ENCODE assay signal across 2 cellular contexts in the genomic region with DNA sequence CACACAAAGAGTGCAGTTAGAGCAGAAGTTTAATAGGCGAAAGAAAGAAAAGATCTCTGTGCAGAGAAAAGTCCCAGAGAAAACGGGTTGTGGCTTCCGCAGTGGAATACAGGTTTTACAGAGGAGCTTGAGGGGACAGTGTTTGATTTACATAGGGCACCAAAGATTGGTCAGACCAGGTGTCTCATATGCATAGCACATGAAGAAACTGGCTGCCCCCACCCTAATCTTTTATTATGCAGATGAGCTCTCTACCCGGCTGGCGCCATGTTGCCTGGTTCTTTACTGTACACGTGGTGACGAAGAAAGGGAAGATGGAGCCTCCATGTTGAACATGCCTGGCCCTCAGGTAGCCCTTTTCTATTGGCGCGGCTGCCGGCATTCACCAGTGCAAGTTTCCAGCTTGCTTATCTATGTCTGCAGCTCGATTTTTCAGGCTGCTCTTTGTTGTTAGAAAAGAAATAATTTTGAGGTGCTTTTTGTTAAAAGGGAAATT.
TF ChIP-seq lines count a peak whose summit lies in the region.

No MANE protein-coding gene starts in this region.

TF ChIP-seq in GM23338, 12 proteins besides CTCF, POLR2A, EP300 and RAD21:
- no peak for TF ChIP-seq ZNF114 (CRISPR knock-in tag; IDR thresholded peaks at IDR 0.05)

TF ChIP-seq in K562, 482 proteins besides CTCF, POLR2A, EP300 and RAD21 (continues in another document):
- no peak for TF ChIP-seq CSDE1 (IDR thresholded peaks at IDR 0.05)
- no peak for TF ChIP-seq SMAD4 (CRISPR knock-in tag; conservative IDR thresholded peaks at IDR 0.05)
- TF ChIP-seq MED1 (CRISPR knock-in tag; IDR thresholded peaks at IDR 0.05; ENCODE audit: borderline replicate concordance) = no peak
- no peak for TF ChIP-seq ZNF316 (IDR thresholded peaks at IDR 0.05)
- TF ChIP-seq, protein P1, sequence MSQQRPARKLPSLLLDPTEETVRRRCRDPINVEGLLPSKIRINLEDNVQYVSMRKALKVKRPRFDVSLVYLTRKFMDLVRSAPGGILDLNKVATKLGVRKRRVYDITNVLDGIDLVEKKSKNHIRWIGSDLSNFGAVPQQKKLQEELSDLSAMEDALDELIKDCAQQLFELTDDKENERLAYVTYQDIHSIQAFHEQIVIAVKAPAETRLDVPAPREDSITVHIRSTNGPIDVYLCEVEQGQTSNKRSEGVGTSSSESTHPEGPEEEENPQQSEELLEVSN (IDR thresholded peaks at IDR 0.05; ENCODE audit: borderline replicate concordance in 1 of 2, extremely low read depth in 1 of 2, insufficient read depth in 1 of 2, insufficient read length in 1 of 2, low read depth in 1 of 2, low read length in 1 of 2, poor library complexity in 1 of 2, severe bottlenecking in 1 of 2) = peak in 1 of 2 experiments; percentile 49
- TF ChIP-seq, protein P2, sequence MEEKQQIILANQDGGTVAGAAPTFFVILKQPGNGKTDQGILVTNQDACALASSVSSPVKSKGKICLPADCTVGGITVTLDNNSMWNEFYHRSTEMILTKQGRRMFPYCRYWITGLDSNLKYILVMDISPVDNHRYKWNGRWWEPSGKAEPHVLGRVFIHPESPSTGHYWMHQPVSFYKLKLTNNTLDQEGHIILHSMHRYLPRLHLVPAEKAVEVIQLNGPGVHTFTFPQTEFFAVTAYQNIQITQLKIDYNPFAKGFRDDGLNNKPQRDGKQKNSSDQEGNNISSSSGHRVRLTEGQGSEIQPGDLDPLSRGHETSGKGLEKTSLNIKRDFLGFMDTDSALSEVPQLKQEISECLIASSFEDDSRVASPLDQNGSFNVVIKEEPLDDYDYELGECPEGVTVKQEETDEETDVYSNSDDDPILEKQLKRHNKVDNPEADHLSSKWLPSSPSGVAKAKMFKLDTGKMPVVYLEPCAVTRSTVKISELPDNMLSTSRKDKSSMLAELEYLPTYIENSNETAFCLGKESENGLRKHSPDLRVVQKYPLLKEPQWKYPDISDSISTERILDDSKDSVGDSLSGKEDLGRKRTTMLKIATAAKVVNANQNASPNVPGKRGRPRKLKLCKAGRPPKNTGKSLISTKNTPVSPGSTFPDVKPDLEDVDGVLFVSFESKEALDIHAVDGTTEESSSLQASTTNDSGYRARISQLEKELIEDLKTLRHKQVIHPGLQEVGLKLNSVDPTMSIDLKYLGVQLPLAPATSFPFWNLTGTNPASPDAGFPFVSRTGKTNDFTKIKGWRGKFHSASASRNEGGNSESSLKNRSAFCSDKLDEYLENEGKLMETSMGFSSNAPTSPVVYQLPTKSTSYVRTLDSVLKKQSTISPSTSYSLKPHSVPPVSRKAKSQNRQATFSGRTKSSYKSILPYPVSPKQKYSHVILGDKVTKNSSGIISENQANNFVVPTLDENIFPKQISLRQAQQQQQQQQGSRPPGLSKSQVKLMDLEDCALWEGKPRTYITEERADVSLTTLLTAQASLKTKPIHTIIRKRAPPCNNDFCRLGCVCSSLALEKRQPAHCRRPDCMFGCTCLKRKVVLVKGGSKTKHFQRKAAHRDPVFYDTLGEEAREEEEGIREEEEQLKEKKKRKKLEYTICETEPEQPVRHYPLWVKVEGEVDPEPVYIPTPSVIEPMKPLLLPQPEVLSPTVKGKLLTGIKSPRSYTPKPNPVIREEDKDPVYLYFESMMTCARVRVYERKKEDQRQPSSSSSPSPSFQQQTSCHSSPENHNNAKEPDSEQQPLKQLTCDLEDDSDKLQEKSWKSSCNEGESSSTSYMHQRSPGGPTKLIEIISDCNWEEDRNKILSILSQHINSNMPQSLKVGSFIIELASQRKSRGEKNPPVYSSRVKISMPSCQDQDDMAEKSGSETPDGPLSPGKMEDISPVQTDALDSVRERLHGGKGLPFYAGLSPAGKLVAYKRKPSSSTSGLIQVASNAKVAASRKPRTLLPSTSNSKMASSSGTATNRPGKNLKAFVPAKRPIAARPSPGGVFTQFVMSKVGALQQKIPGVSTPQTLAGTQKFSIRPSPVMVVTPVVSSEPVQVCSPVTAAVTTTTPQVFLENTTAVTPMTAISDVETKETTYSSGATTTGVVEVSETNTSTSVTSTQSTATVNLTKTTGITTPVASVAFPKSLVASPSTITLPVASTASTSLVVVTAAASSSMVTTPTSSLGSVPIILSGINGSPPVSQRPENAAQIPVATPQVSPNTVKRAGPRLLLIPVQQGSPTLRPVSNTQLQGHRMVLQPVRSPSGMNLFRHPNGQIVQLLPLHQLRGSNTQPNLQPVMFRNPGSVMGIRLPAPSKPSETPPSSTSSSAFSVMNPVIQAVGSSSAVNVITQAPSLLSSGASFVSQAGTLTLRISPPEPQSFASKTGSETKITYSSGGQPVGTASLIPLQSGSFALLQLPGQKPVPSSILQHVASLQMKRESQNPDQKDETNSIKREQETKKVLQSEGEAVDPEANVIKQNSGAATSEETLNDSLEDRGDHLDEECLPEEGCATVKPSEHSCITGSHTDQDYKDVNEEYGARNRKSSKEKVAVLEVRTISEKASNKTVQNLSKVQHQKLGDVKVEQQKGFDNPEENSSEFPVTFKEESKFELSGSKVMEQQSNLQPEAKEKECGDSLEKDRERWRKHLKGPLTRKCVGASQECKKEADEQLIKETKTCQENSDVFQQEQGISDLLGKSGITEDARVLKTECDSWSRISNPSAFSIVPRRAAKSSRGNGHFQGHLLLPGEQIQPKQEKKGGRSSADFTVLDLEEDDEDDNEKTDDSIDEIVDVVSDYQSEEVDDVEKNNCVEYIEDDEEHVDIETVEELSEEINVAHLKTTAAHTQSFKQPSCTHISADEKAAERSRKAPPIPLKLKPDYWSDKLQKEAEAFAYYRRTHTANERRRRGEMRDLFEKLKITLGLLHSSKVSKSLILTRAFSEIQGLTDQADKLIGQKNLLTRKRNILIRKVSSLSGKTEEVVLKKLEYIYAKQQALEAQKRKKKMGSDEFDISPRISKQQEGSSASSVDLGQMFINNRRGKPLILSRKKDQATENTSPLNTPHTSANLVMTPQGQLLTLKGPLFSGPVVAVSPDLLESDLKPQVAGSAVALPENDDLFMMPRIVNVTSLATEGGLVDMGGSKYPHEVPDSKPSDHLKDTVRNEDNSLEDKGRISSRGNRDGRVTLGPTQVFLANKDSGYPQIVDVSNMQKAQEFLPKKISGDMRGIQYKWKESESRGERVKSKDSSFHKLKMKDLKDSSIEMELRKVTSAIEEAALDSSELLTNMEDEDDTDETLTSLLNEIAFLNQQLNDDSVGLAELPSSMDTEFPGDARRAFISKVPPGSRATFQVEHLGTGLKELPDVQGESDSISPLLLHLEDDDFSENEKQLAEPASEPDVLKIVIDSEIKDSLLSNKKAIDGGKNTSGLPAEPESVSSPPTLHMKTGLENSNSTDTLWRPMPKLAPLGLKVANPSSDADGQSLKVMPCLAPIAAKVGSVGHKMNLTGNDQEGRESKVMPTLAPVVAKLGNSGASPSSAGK (IDR thresholded peaks at IDR 0.05) = peak; percentile 58
- TF ChIP-seq EP400 (IDR thresholded peaks at IDR 0.05) = peak; percentile 56
- no peak for TF ChIP-seq HDAC2 (IDR thresholded peaks at IDR 0.05)
- no peak for TF ChIP-seq JUND (IDR thresholded peaks at IDR 0.05; ENCODE audit: borderline replicate concordance, low read depth, low read length)
- TF ChIP-seq JUND (tag; IDR thresholded peaks at IDR 0.05; ENCODE audit: borderline replicate concordance, low read depth, low read length) = no peak
- TF ChIP-seq MYC (IDR thresholded peaks at IDR 0.05; ENCODE audit: low read depth, low read length) = peak; percentile 41; the same call in 1 of the 2 replicates
- no peak for TF ChIP-seq MYC (CRISPR knock-in tag; IDR thresholded peaks at IDR 0.05; ENCODE audit: borderline replicate concordance, low read depth)
- TF ChIP-seq L3MBTL2 (IDR thresholded peaks at IDR 0.05) = peak; percentile 69; the same call in 1 of the 2 replicates
- no peak for TF ChIP-seq SAFB2 (IDR thresholded peaks at IDR 0.05; ENCODE audit: borderline replicate concordance, low read depth, low read length, severe bottlenecking)
- TF ChIP-seq ARID1B (IDR thresholded peaks at IDR 0.05) = no peak
- TF ChIP-seq, protein P3, sequence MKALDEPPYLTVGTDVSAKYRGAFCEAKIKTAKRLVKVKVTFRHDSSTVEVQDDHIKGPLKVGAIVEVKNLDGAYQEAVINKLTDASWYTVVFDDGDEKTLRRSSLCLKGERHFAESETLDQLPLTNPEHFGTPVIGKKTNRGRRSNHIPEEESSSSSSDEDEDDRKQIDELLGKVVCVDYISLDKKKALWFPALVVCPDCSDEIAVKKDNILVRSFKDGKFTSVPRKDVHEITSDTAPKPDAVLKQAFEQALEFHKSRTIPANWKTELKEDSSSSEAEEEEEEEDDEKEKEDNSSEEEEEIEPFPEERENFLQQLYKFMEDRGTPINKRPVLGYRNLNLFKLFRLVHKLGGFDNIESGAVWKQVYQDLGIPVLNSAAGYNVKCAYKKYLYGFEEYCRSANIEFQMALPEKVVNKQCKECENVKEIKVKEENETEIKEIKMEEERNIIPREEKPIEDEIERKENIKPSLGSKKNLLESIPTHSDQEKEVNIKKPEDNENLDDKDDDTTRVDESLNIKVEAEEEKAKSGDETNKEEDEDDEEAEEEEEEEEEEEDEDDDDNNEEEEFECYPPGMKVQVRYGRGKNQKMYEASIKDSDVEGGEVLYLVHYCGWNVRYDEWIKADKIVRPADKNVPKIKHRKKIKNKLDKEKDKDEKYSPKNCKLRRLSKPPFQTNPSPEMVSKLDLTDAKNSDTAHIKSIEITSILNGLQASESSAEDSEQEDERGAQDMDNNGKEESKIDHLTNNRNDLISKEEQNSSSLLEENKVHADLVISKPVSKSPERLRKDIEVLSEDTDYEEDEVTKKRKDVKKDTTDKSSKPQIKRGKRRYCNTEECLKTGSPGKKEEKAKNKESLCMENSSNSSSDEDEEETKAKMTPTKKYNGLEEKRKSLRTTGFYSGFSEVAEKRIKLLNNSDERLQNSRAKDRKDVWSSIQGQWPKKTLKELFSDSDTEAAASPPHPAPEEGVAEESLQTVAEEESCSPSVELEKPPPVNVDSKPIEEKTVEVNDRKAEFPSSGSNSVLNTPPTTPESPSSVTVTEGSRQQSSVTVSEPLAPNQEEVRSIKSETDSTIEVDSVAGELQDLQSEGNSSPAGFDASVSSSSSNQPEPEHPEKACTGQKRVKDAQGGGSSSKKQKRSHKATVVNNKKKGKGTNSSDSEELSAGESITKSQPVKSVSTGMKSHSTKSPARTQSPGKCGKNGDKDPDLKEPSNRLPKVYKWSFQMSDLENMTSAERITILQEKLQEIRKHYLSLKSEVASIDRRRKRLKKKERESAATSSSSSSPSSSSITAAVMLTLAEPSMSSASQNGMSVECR (CRISPR knock-in tag; IDR thresholded peaks at IDR 0.05) = no peak
- no peak for TF ChIP-seq HDAC6 (IDR thresholded peaks at IDR 0.05; ENCODE audit: low read depth, low read length)
- TF ChIP-seq NR2C2 (CRISPR knock-in tag; IDR thresholded peaks at IDR 0.05) = no peak
- no peak for TF ChIP-seq NR2C2 (tag; IDR thresholded peaks at IDR 0.05)
- TF ChIP-seq TAF15 (IDR thresholded peaks at IDR 0.05; ENCODE audit: low read depth, low read length) = no peak
- TF ChIP-seq POLR2G (IDR thresholded peaks at IDR 0.05; ENCODE audit: low read depth, low read length) = no peak
- peak in 1 of 3 experiments; percentile 71 for TF ChIP-seq YY1 (IDR thresholded peaks at IDR 0.05; ENCODE audit: borderline replicate concordance in 1 of 3, control insufficient read depth in 1 of 3, extremely low read depth in 1 of 3, insufficient read depth in 3 of 3, insufficient read length in 1 of 3, insufficient replicate concordance in 2 of 3, low read depth in 1 of 3, low read length in 2 of 3)
- TF ChIP-seq, protein P4, sequence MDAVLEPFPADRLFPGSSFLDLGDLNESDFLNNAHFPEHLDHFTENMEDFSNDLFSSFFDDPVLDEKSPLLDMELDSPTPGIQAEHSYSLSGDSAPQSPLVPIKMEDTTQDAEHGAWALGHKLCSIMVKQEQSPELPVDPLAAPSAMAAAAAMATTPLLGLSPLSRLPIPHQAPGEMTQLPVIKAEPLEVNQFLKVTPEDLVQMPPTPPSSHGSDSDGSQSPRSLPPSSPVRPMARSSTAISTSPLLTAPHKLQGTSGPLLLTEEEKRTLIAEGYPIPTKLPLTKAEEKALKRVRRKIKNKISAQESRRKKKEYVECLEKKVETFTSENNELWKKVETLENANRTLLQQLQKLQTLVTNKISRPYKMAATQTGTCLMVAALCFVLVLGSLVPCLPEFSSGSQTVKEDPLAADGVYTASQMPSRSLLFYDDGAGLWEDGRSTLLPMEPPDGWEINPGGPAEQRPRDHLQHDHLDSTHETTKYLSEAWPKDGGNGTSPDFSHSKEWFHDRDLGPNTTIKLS (IDR thresholded peaks at IDR 0.05; ENCODE audit: borderline replicate concordance, low read depth) = peak; percentile 41; the same call in 1 of the 2 replicates
- no peak for TF ChIP-seq HDAC1 (IDR thresholded peaks at IDR 0.05)
